ENCODE assay signal across 8 cellular contexts in the genomic region with DNA sequence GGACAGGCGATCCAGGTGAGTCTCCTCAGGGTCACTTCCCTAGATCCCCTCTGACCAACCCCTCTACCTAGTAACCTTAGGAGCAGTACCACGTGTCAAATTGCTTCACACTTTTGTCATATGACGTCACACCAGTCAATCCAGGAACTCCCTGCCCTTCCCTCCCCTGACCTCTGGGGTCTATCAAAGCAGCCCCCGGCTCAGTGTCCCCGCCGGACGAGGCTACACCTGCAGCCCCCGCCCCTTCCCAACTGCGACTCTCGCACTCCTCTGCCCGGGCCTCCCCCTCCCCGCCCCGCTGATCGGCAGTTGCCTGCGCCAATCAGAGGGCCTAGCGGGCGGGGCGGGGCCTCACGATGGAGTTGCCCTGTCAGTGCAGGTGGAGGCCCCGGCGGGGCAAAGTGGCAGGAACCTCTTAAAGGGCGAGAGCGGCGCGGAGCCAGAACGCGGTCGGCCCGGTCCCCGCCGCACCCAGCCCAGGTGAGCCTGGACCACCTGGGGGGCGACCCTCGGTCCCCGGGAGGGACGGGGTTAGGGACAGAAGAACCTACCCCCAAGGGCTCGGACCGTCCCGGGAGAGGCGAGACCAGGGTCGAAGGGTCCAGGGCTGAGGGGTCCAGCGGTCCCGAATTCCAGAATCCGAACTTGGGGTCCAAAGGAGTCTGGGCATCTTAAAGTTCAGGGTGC. TPM values are rescaled to one million over a fixed set of nuclear protein-coding genes. Genes with fewer than 3 reads are reported as not detected.
DNase-seq lines count a peak whose midpoint lies in the region; ATAC-seq and TF ChIP-seq lines count a peak whose summit lies in the region.

No MANE protein-coding gene starts in this region.

- POLR2A ChIA-PET in HEK293 (lab: Yijun Ruan, JAX) = interaction anchor here (0.8 kb wide), 1 partner anchor 103 kb away, joined by 3 read pairs; no protein-coding TSS in a partner anchor

- CTCF ChIA-PET in HEK293 (lab: Yijun Ruan, JAX) = interaction anchor here (1.8 to 10.3 kb wide), 2 partner anchors 147 kb away, joined by 15 to 348 read pairs; no protein-coding TSS in a partner anchor

- no peaks in the 10 kb centered on the region for H3K27me3 ChIP-seq in right atrium auricular region
- H3K27me3 ChIP-seq in psoas muscle (ENCODE audit: insufficient read depth in 3 of 3, low read length in 2 of 3) = no peaks in the 10 kb centered on the region
- H3K27me3 ChIP-seq in uterus = no peaks in the 10 kb centered on the region

- H3K4me1 Mint-ChIP-seq in T-helper 17 cell = peaks cover 53% of the 10 kb centered on the region

- H3K4me3 Mint-ChIP-seq in T-helper 17 cell = peak overlapping the region; percentile 94

- peak in 1 of 2 donors; percentile 53 for TF ChIP-seq POLR2A in uterus (IDR thresholded peaks at IDR 0.05)

- H3K9me3 ChIP-seq in HEK293 (ENCODE audit: control insufficient read depth, insufficient read depth, low read depth, low read length) (no peaks in the 10 kb centered on the region), T-helper 17 cell (ENCODE audit: control insufficient read depth, low read length, poor library complexity, severe bottlenecking) (no peaks in the 10 kb centered on the region), right atrium auricular region (no peaks in the 10 kb centered on the region), psoas muscle (no peaks in the 10 kb centered on the region), uterus (no peaks in the 10 kb centered on the region)

- peak; percentile 79 for ATAC-seq in T-helper 17 cell
- ATAC-seq in psoas muscle = peak; percentile 84 to 90 (median 86)

- peaks cover 0 to 4% of the 10 kb centered on the region in 2 experiments; a peak in 2 of 3 replicates for H3K36me3 ChIP-seq in HEK293 (ENCODE audit: control insufficient read depth in 2 of 2, insufficient read depth in 1 of 2, low read length in 2 of 2)
- no peaks in the 10 kb centered on the region for H3K36me3 ChIP-seq in right atrium auricular region
- H3K36me3 ChIP-seq in psoas muscle (ENCODE audit: insufficient read depth in 1 of 2, low read depth in 1 of 2) = no peaks in the 10 kb centered on the region
- H3K36me3 ChIP-seq in uterus = no peaks in the 10 kb centered on the region

- WGBS in psoas muscle, 3 donors = 2 to 4% (median 2%) methylated on average over 42 to 43 of the region's 43 CpGs

- no peaks in the 10 kb centered on the region for H3K27me3 Mint-ChIP-seq in T-helper 17 cell

- H3K4me3 ChIP-seq in HEK293 (ENCODE audit: low read depth, low read length) (peak overlapping the region; percentile 89), right atrium auricular region (peak overlapping the region; percentile 79 to 91), psoas muscle (peak overlapping the region; percentile 99), uterus (peak overlapping the region; percentile 68 to 70)

- DNase-seq in Daoy (ENCODE audit: low read depth) (peak; percentile 91), NCI-H128 (lab: John Stamatoyannopoulos, UW; ENCODE audit: unreplicated experiment) (peak; percentile 81), T-helper 17 cell (peak; percentile 87 to 94 (median 89)), amygdala (lab: John Stamatoyannopoulos, UW) (peak in 46 of 56 donors; percentile 7 to 70 (median 29)), right atrium auricular region (ENCODE audit: low spot score) (peak; percentile 86), psoas muscle (peak; percentile 84 to 92), uterus (peak; percentile 74 to 79)

- H3K4me1 ChIP-seq in HEK293 (ENCODE audit: control insufficient read depth, insufficient read depth, low read length) (peaks cover 6% of the 10 kb centered on the region), right atrium auricular region (peaks cover 0 to 37% of the 10 kb centered on the region in 2 donors), psoas muscle (peaks cover 18% of the 10 kb centered on the region), uterus (no peaks in the 10 kb centered on the region)

- intact Hi-C loops in psoas muscle (cut with DNase I) (loop anchor here in 1 of 2 donors (5.0 kb wide), 2 partner anchors 95 to 295 kb away; partner anchors contain the start of gene SRSF4), uterus (cut with DNase I; ENCODE audit: low total_unique reads) (no loop called here)

- H3K36me3 Mint-ChIP-seq in T-helper 17 cell (ENCODE audit: low read depth) = peaks cover 2% of the 10 kb centered on the region

- H3K27ac ChIP-seq in HEK293 (ENCODE audit: extremely low read depth, low read depth, low read length) (peak overlapping the region; percentile 66; the same call in 1 of the 2 replicates), right atrium auricular region (peak overlapping the region; percentile 83 to 88), psoas muscle (peak overlapping the region; percentile 94), uterus (peak overlapping the region; percentile 68 to 77)

- H3K27ac Mint-ChIP-seq in T-helper 17 cell = peak overlapping the region; percentile 93

- TF ChIP-seq CTCF in HEK293 (tag by site-specific recombination; IDR thresholded peaks at IDR 0.05) (no peak), right atrium auricular region (IDR thresholded peaks at IDR 0.05) (no peak), psoas muscle (IDR thresholded peaks at IDR 0.05) (no peak), uterus (IDR thresholded peaks at IDR 0.05) (no peak)

TF ChIP-seq in HEK293, 187 proteins besides CTCF, POLR2A, EP300 and RAD21 (continues in another document):
- TF ChIP-seq ZNF629 (tag by site-specific recombination; IDR thresholded peaks at IDR 0.05) = peak; percentile 99
- no peak for TF ChIP-seq ZNF114 (tag by site-specific recombination; IDR thresholded peaks at IDR 0.05)
- TF ChIP-seq ZNF121 (tag by site-specific recombination; IDR thresholded peaks at IDR 0.05) = peak; percentile 97
- no peak for TF ChIP-seq ZNF670 (tag by site-specific recombination; IDR thresholded peaks at IDR 0.05; ENCODE audit: low read depth)
- TF ChIP-seq KLF7 (tag by site-specific recombination; IDR thresholded peaks at IDR 0.05; ENCODE audit: borderline replicate concordance) = 0 out of 2 replicates have a peak, but pooled peaks have one; percentile 22
- TF ChIP-seq, protein P1, sequence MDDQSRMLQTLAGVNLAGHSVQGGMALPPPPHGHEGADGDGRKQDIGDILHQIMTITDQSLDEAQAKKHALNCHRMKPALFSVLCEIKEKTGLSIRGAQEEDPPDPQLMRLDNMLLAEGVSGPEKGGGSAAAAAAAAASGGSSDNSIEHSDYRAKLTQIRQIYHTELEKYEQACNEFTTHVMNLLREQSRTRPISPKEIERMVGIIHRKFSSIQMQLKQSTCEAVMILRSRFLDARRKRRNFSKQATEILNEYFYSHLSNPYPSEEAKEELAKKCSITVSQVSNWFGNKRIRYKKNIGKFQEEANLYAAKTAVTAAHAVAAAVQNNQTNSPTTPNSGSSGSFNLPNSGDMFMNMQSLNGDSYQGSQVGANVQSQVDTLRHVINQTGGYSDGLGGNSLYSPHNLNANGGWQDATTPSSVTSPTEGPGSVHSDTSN (CRISPR knock-in tag; IDR thresholded peaks at IDR 0.05) = peak; percentile 95; the same call in 1 of the 2 replicates
- TF ChIP-seq ZNF76 (tag by site-specific recombination; IDR thresholded peaks at IDR 0.05; ENCODE audit: borderline replicate concordance, low read depth) = peak; percentile 54; the same call in 1 of the 2 replicates
- TF ChIP-seq ZFP69B (tag by site-specific recombination; IDR thresholded peaks at IDR 0.05) = 0 out of 2 replicates have a peak, but pooled peaks have one; percentile 17
- TF ChIP-seq, protein P2, sequence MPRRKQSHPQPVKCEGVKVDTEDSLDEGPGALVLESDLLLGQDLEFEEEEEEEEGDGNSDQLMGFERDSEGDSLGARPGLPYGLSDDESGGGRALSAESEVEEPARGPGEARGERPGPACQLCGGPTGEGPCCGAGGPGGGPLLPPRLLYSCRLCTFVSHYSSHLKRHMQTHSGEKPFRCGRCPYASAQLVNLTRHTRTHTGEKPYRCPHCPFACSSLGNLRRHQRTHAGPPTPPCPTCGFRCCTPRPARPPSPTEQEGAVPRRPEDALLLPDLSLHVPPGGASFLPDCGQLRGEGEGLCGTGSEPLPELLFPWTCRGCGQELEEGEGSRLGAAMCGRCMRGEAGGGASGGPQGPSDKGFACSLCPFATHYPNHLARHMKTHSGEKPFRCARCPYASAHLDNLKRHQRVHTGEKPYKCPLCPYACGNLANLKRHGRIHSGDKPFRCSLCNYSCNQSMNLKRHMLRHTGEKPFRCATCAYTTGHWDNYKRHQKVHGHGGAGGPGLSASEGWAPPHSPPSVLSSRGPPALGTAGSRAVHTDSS (tag by site-specific recombination; IDR thresholded peaks at IDR 0.05) = 0 out of 2 replicates have a peak, but pooled peaks have one; percentile 13
- TF ChIP-seq, protein P3, sequence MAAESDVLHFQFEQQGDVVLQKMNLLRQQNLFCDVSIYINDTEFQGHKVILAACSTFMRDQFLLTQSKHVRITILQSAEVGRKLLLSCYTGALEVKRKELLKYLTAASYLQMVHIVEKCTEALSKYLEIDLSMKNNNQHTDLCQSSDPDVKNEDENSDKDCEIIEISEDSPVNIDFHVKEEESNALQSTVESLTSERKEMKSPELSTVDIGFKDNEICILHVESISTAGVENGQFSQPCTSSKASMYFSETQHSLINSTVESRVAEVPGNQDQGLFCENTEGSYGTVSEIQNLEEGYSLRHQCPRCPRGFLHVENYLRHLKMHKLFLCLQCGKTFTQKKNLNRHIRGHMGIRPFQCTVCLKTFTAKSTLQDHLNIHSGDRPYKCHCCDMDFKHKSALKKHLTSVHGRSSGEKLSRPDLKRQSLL (tag by site-specific recombination; IDR thresholded peaks at IDR 0.05) = peak; percentile 59
- no peak for TF ChIP-seq MEIS1 (CRISPR knock-in tag; IDR thresholded peaks at IDR 0.05; ENCODE audit: borderline replicate concordance)
- peak; percentile 91 for TF ChIP-seq ZBTB20 (tag by site-specific recombination; IDR thresholded peaks at IDR 0.05)
- TF ChIP-seq ZNF350 (tag by site-specific recombination; IDR thresholded peaks at IDR 0.05) = no peak
- no peak for TF ChIP-seq ZNF202 (tag by site-specific recombination; IDR thresholded peaks at IDR 0.05; ENCODE audit: borderline replicate concordance)

RNA-seq across cellular contexts. Expression of gene EPB41, which starts 27.5 kb away (rescaled TPM):
- 34.5 and 36.5 TPM in 2 replicates for total RNA-seq in Daoy (2014; rRNA removed; shearing (Covaris generic))
- 100 to 1,000 TPM; 193 to 221 TPM for total RNA-seq in T-helper 17 cell
- 10 to 100 TPM; 19.1 to 25.4 TPM for total RNA-seq in right atrium auricular region
- 10 to 100 TPM; 14.0 to 28.2 (median 22.5) TPM for total RNA-seq in psoas muscle
- polyA plus RNA-seq in psoas muscle = 10 to 100 TPM in 1 of 3 donors, 1 to 10 TPM in 2; 2.0 to 18.0 (median 6.0) TPM
- 1,000 to 10,000 TPM in 1 of 4 donors, 10 to 100 TPM in 3; 16.2 to 1,146 (median 45.4) TPM for total RNA-seq in uterus

Comparison
In these comparisons a context has a peak if more than half of its experiments do, and no peak if none do; other contexts are left out.
1. Peak in every context shown above with its lines: DNase-seq, ATAC-seq, H3K4me3 ChIP-seq and H3K27ac ChIP-seq.
2. DNase-seq: peak in every context shown above with its lines; median percentile 91 in Daoy; 89 in T-helper 17 cell; 88 in psoas muscle; 86 in right atrium auricular region; 81 in NCI-H128; 76 in uterus; 29 in amygdala.